ENCODE assay signal across 9 cellular contexts in the genomic region with DNA sequence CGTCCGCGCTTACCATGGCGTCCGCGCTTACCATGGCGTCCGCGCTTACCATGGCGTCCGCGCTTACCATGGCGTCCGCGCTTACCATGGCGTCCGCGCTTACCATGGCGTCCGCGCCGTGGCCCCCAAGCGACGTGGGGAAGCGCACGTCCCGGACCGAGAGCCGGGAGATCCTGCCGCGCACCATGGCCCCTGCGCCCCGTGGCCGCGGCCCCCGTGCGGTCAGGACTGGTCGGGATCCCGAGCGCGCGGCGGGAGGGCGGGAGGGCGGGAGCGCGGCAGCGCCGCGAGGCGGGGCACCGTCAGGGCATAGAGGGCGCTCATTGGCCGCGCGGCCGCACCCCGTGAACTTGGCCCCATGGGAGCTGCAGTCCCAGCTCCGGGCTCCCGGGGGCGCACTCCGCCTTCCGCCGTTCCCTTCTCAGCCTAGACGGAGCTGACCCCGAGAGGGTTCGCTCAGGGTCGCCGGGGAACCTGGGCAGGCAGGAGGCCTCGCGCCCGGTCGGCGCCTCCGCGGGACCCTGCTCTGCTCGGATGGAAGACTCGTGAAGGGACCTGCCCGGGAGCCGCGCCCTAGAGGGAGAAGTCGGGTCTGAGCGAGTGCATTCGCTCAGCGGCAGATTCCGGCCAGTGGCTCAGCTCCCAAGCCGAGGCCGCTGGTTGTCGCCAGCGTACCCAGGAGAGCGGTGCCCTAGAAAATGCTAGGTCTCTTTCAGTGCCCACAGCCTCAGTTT. TPM values are rescaled to one million over a fixed set of nuclear protein-coding genes. Genes with fewer than 3 reads are reported as not detected.
DNase-seq lines count a peak whose midpoint lies in the region; ATAC-seq, FAIRE-seq and TF ChIP-seq lines count a peak whose summit lies in the region.
"Had no signal": no experiment of that assay in that cellular context is flagged by ENCODE, and none has a peak within 500 bp of the region (broad histone marks: within the 10 kb centered on the region; RNA-seq: fewer than 3 reads in every experiment).

A gene with protein sequence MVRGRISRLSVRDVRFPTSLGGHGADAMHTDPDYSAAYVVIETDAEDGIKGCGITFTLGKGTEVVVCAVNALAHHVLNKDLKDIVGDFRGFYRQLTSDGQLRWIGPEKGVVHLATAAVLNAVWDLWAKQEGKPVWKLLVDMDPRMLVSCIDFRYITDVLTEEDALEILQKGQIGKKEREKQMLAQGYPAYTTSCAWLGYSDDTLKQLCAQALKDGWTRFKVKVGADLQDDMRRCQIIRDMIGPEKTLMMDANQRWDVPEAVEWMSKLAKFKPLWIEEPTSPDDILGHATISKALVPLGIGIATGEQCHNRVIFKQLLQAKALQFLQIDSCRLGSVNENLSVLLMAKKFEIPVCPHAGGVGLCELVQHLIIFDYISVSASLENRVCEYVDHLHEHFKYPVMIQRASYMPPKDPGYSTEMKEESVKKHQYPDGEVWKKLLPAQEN (minus strand): TSS at position 230 of the 734 bp plus-strand sequence. CDS start 43 bp downstream, at position 187.

- H3K9ac ChIP-seq in kidney (ENCODE audit: low read length in 2 of 2) = peak within 1 kb of the TSS; percentile 41 to 97

- DNase-seq in NCI-H1417 (lab: John Stamatoyannopoulos, UW) (peak; percentile 23 to 70 (median 68)), NCI-H1417 treated with DMSO at 0.1 percent for 48 hours (lab: John Stamatoyannopoulos, UW) (no peak), NCI-H1930 (lab: John Stamatoyannopoulos, UW) (peak; percentile 50 to 54), cerebellum (ENCODE audit: low spot score) (peak; percentile 24), kidney (peak; percentile 95)
- DNase-seq in activated CD4-positive, CD25-positive, alpha-beta regulatory T cell treated with anti-CD3 and anti-CD28 coated beads, Interleukin-2, amount 50 U/mL, for 72 hours = peak; percentile 90
- peak; percentile 91 for DNase-seq in stimulated activated CD4-positive, alpha-beta T cell treated with anti-CD3 and anti-CD28 coated beads, Interleukin-15, amount 100 ng/mL, for 24 hours

- intact Hi-C loops in kidney (cut with DNase I) = no loop called here

- peak within 1 kb of the TSS; percentile 77 to 90 for H3K4me3 ChIP-seq in kidney (ENCODE audit: low read length in 2 of 2)

- H3K27ac ChIP-seq in kidney (ENCODE audit: low read depth in 2 of 2, low read length in 2 of 2) = peak within 1 kb of the TSS; percentile 88 to 89

- H3K9me3 ChIP-seq in kidney (ENCODE audit: control insufficient read depth in 1 of 2, low read length in 2 of 2) = no peaks in the 10 kb centered on the region

- no peak for FAIRE-seq in kidney (lab: Jason Lieb, UNC)
- FAIRE-seq: A204.1 had no signal

- ATAC-seq in HG02763 (IDR thresholded peaks at IDR 0.05; ENCODE audit: unreplicated experiment) = peak; percentile 86

- peak; percentile 64 for TF ChIP-seq CTCF in kidney (IDR thresholded peaks at IDR 0.05; ENCODE audit: borderline replicate concordance, extremely low read depth, insufficient read depth)

- peaks cover 2 to 5% of the 10 kb centered on the region in 2 donors for H3K4me1 ChIP-seq in kidney (ENCODE audit: control insufficient read depth in 1 of 2, insufficient read depth in 1 of 2, low read depth in 1 of 2, low read length in 2 of 2)

- H3K36me3 ChIP-seq in kidney (ENCODE audit: control insufficient read depth in 1 of 2, insufficient read depth in 2 of 2, low read length in 2 of 2) = no peaks in the 10 kb centered on the region

RNA-seq across cellular contexts. Expression of the gene that starts here (rescaled TPM):
- total RNA-seq in cerebellum (17.5 TPM), kidney (132 TPM)
- polyA plus RNA-seq in kidney (ENCODE audit: insufficient read depth, low read depth, low replicate concordance) = 110 TPM
